In genomic region chr4:88569944-88570455, GRCh38 we compare ENCODE assay signal across 14 cellular contexts.
"Had no signal": no experiment of that assay in that cellular context is flagged by ENCODE, and none has a peak within 500 bp of the region (broad histone marks: within the 10 kb centered on the region; RNA-seq: fewer than 3 reads in every experiment).

No MANE protein-coding gene starts in this region.

- H3K9me3 ChIP-seq: ascending aorta, thyroid gland, vagina had no signal

- FAIRE-seq: colon had no signal

- H3K27me3 ChIP-seq: ascending aorta, cardiac muscle cell, neural progenitor cell, thyroid gland, vagina had no signal

- H3K4me1 ChIP-seq: neural progenitor cell, parathyroid adenoma, thyroid gland had no signal

- H3K4me1 Mint-ChIP-seq: activated CD4-positive, alpha-beta memory T cell treated with anti-CD3 and anti-CD28 coated beads, Interleukin-2, amount 10 ng/mL, durations not matched to agents 7 days and 5 days had no signal

- H3K4me3 Mint-ChIP-seq: activated CD4-positive, alpha-beta memory T cell treated with anti-CD3 and anti-CD28 coated beads, Interleukin-2, amount 10 ng/mL, durations not matched to agents 7 days and 5 days; neural progenitor cell had no signal

- H3K4me2 ChIP-seq: neural progenitor cell had no signal

- H3K27ac Mint-ChIP-seq: activated CD4-positive, alpha-beta memory T cell treated with anti-CD3 and anti-CD28 coated beads, Interleukin-2, amount 10 ng/mL, durations not matched to agents 7 days and 5 days had no signal

- H3K36me3 Mint-ChIP-seq: neural progenitor cell had no signal

- H3K4me3 ChIP-seq: ascending aorta, cardiac muscle cell, neural progenitor cell, skin epidermis, thyroid gland, vagina had no signal

- H3K27ac ChIP-seq: ascending aorta, cardiac muscle cell, neural progenitor cell, parathyroid adenoma, skin epidermis, thyroid gland, vagina had no signal

- DNase-seq: activated CD4-positive, alpha-beta memory T cell treated with anti-CD3 and anti-CD28 coated beads, Interleukin-2, amount 10 ng/mL, durations not matched to agents 7 days and 5 days; activated CD4-positive, alpha-beta T cell treated with anti-CD3 and anti-CD28 coated beads for 1 hour; activated naive CD4-positive, alpha-beta T cell; activated T-cell treated with anti-CD3 and anti-CD28 coated beads, Interleukin-2, amount 50 U/mL, for 48 hours; effector CD4-positive, alpha-beta T cell; T-helper 9 cell; thyroid gland had no signal

- H3K9ac ChIP-seq: neural progenitor cell, parathyroid adenoma had no signal

- H2AFZ ChIP-seq: neural progenitor cell, parathyroid adenoma had no signal

- H3K9me3 Mint-ChIP-seq: activated CD4-positive, alpha-beta memory T cell treated with anti-CD3 and anti-CD28 coated beads, Interleukin-2, amount 10 ng/mL, durations not matched to agents 7 days and 5 days; neural progenitor cell had no signal

- H3K36me3 ChIP-seq: ascending aorta, cardiac muscle cell, neural progenitor cell, thyroid gland, vagina had no signal
